Comparison of ENCODE assay signal across 8 cellular contexts in the genomic region with DNA sequence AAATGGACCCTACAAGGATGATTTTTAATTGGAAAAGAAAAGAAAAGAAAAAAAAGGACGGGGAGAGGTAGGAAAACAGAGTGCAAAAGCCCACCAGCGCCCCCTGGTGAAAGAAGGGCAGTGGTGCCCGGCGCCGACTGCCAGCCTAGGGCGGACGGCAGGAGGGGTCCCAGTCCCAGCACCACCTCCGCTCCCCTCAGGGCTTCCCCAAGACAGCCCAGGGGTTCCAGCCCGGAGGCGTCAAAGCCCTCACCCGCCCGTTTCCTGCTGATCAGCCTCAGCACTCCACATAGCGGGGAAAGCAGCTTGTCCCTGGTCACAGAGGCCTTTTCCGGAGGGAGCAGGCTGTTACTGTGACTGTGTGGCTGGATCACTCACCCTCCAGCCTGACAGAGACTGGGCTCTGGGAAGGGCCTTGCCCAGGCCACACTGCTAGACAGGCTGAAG.
DNase-seq lines count a peak whose midpoint lies in the region; ATAC-seq and TF ChIP-seq lines count a peak whose summit lies in the region.

No MANE protein-coding gene starts in this region.

- peaks cover 2% of the 10 kb centered on the region for H3K9me3 Mint-ChIP-seq in glutamatergic neuron (ENCODE audit: unreplicated experiment)

- H3K4me3 ChIP-seq in H7 (ENCODE audit: insufficient read depth, low read depth, low read length): no peak overlapping the region

- peaks cover 6% of the 10 kb centered on the region for H3K27me3 ChIP-seq in H7 (ENCODE audit: control insufficient read depth, insufficient read depth, low read length)

- H3K27ac Mint-ChIP-seq in glutamatergic neuron (ENCODE audit: unreplicated experiment): no peak overlapping the region

- H3K36me3 Mint-ChIP-seq in glutamatergic neuron (ENCODE audit: unreplicated experiment): no peaks in the 10 kb centered on the region

- peaks cover 11% of the 10 kb centered on the region for H3K27me3 Mint-ChIP-seq in glutamatergic neuron (ENCODE audit: unreplicated experiment)

- TF ChIP-seq CTCF in glutamatergic neuron (IDR thresholded peaks at IDR 0.05; ENCODE audit: partially characterized antibody, unreplicated experiment): peak; percentile 94

- ATAC-seq in HG03135 (IDR thresholded peaks at IDR 0.05; ENCODE audit: unreplicated experiment): no peak

- H3K36me3 ChIP-seq in H7 (replicated peaks; ENCODE audit: control insufficient read depth, insufficient read depth, low read length): no peaks in the 10 kb centered on the region

- H3K4me1 Mint-ChIP-seq in glutamatergic neuron (ENCODE audit: low read depth, unreplicated experiment): peaks cover 5% of the 10 kb centered on the region

- intact Hi-C loops in posterior vena cava (cut with DNase I): loop anchor here (2.0 to 10.0 kb wide), 2 partner anchors 374 to 726 kb away; a partner anchor contains a TSS

- DNase-seq in DMS114 treated with DMSO at 0.1 percent for 48 hours (lab: John Stamatoyannopoulos, UW; ENCODE audit: unreplicated experiment): peak; percentile 38
- DNase-seq in H7: peak; percentile 97
- DNase-seq in NCI-H345 treated with DMSO at 0.1 percent for 48 hours (lab: John Stamatoyannopoulos, UW; ENCODE audit: unreplicated experiment): peak; percentile 56
- peak; percentile 73 to 75 for DNase-seq in activated T-cell treated with anti-CD3 and anti-CD28 coated beads, Interleukin-2, amount 50 U/mL, for 48 hours
- peak; percentile 93 for DNase-seq in glutamatergic neuron
- DNase-seq in posterior vena cava (ENCODE audit: low spot score): peak; percentile 92
- DNase-seq in foreskin melanocyte: no peak

- no peak overlapping the region for H3K4me3 Mint-ChIP-seq in glutamatergic neuron (ENCODE audit: unreplicated experiment)
